17 cellular contexts compared by ENCODE assay signal in genomic region chr10:80108576-80109239, GRCh38. TPM values are rescaled to one million over a fixed set of nuclear protein-coding genes. Genes with fewer than 3 reads are reported as not detected.
"Had no signal": no experiment of that assay in that cellular context is flagged by ENCODE, and none has a peak within 500 bp of the region (broad histone marks: within the 10 kb centered on the region; RNA-seq: fewer than 3 reads in every experiment).

No MANE protein-coding gene starts in this region.

- DNase-seq: activated B cell treated with CpG ODN at 0.5 μM for 24 hours; activated CD4-positive, alpha-beta T cell treated with anti-CD3 and anti-CD28 coated beads, Interleukin-2, amount 10 ng/mL, durations not matched to agents 24 days and 14 days; activated CD8-positive, alpha-beta memory T cell treated with anti-CD3 and anti-CD28 coated beads for 24 hours; activated naive CD4-positive, alpha-beta T cell; activated naive CD8-positive, alpha-beta T cell treated with anti-CD3 and anti-CD28 coated beads, Interleukin-2, amount 10 ng/mL, durations not matched to agents 7 days and 5 days; aorta; cortex of kidney; effector CD8-positive, alpha-beta T cell; foreskin keratinocyte; occipital lobe; right cardiac atrium; stimulated activated CD4-positive, alpha-beta T cell treated with anti-CD3 and anti-CD28 coated beads, Interleukin-15, amount 100 ng/mL, for 24 hours; stimulated activated CD4-positive, alpha-beta T cell treated with anti-CD3 and anti-CD28 coated beads, Interleukin-4, amount 100 ng/mL, for 1 hour; stimulated activated naive CD4-positive, alpha-beta T cell had no signal

- ATAC-seq: foreskin keratinocyte, right cardiac atrium had no signal

- H3K4me3 ChIP-seq: prostate gland, skin epidermis had no signal

- H3K4me3 Mint-ChIP-seq: activated B cell treated with CpG ODN at 0.5 μM for 24 hours; activated CD4-positive, alpha-beta T cell treated with anti-CD3 and anti-CD28 coated beads, Interleukin-2, amount 10 ng/mL, durations not matched to agents 24 days and 14 days; activated naive CD8-positive, alpha-beta T cell treated with anti-CD3 and anti-CD28 coated beads, Interleukin-2, amount 10 ng/mL, durations not matched to agents 7 days and 5 days; nephron had no signal

- H3K36me3 Mint-ChIP-seq: activated naive CD8-positive, alpha-beta T cell treated with anti-CD3 and anti-CD28 coated beads, Interleukin-2, amount 10 ng/mL, durations not matched to agents 7 days and 5 days had no signal

- H3K27ac ChIP-seq: foreskin keratinocyte, prostate gland, skin epidermis had no signal

- H3K27ac Mint-ChIP-seq: activated B cell treated with CpG ODN at 0.5 μM for 24 hours; activated CD4-positive, alpha-beta T cell treated with anti-CD3 and anti-CD28 coated beads, Interleukin-2, amount 10 ng/mL, durations not matched to agents 24 days and 14 days; activated naive CD8-positive, alpha-beta T cell treated with anti-CD3 and anti-CD28 coated beads, Interleukin-2, amount 10 ng/mL, durations not matched to agents 7 days and 5 days; nephron had no signal

- H3K4me1 Mint-ChIP-seq: activated B cell treated with CpG ODN at 0.5 μM for 24 hours; activated CD4-positive, alpha-beta T cell treated with anti-CD3 and anti-CD28 coated beads, Interleukin-2, amount 10 ng/mL, durations not matched to agents 24 days and 14 days; activated naive CD8-positive, alpha-beta T cell treated with anti-CD3 and anti-CD28 coated beads, Interleukin-2, amount 10 ng/mL, durations not matched to agents 7 days and 5 days had no signal

- H3K9me3 ChIP-seq: prostate gland had no signal

- H3K36me3 ChIP-seq: prostate gland had no signal

- H3K4me1 ChIP-seq: foreskin keratinocyte, prostate gland had no signal

RNA-seq across cellular contexts. Expression of gene PLAC9, which starts 23.8 kb away (rescaled TPM):
- total RNA-seq: activated B cell treated with CpG ODN at 0.5 μM for 24 hours; activated CD4-positive, alpha-beta T cell treated with anti-CD3 and anti-CD28 coated beads, Interleukin-2, amount 10 ng/mL, durations not matched to agents 24 days and 14 days; activated naive CD8-positive, alpha-beta T cell treated with anti-CD3 and anti-CD28 coated beads, Interleukin-2, amount 10 ng/mL, durations not matched to agents 7 days and 5 days; foreskin keratinocyte had no signal
- polyA plus RNA-seq: foreskin keratinocyte had no signal
